Comparison of ENCODE assay signal across 17 cellular contexts in the genomic region with DNA sequence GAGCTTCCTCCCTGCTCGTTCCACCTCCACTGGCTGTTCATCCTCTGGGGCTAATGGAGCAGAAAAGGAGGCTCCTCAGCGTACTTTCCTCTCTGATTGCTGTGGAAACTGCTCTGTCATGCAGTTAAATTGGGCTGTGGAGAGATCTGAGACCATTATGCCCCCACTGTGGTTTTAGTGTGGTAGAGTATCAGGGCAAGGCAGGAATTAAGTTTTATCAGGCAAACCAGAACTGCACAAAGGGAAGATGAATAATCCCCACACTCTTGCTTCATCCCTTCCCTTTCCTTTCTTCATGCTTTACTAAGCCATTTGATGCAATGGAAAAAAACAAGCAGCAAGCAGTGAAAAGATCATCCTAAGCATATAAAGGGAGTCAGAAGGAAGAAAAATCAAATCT. TPM values are rescaled to one million over a fixed set of nuclear protein-coding genes. Genes with fewer than 3 reads are reported as not detected.
A peak's percentile ranks its signal among the peaks of the same experiment; 100 is the strongest.
DNase-seq lines count a peak whose midpoint lies in the region; ATAC-seq and TF ChIP-seq lines count a peak whose summit lies in the region.
"Had no signal": no experiment of that assay in that cellular context is flagged by ENCODE, and none has a peak within 500 bp of the region (broad histone marks: within the 10 kb centered on the region; RNA-seq: fewer than 3 reads in every experiment).

No MANE protein-coding gene starts in this region.

- CTCF ChIA-PET in A673 (lab: Charles Lee) (no interaction called here), IMR-90 (lab: Yijun Ruan, JAX) (interaction anchor here (1.4 kb wide), 1 partner anchor 11 kb away, joined by 7 read pairs; no protein-coding TSS in a partner anchor)

- dilution Hi-C loops in IMR-90 (cut with HindIII; ENCODE audit: low sequenced_read_pairs, unreplicated experiment): no loop called here

- H3K9me3 ChIP-seq in A673 (ENCODE audit: low read depth, low read length, poor library complexity, severe bottlenecking) (no peaks in the 10 kb centered on the region), IMR-90 (ENCODE audit: control insufficient read depth, insufficient read depth, low read length) (no peaks in the 10 kb centered on the region), WERI-Rb-1 (ENCODE audit: severe bottlenecking) (no peaks in the 10 kb centered on the region), ovary (no peaks in the 10 kb centered on the region), aorta (ENCODE audit: control insufficient read depth, low read length) (peaks cover 1% of the 10 kb centered on the region)
- H3K9me3 ChIP-seq: neutrophil, SJSA1 had no signal

- H3K4me3 ChIP-seq in A673 (ENCODE audit: low read depth, low read length, poor library complexity, severe bottlenecking) (no peak overlapping the region), IMR-90 (ENCODE audit: insufficient read depth, low read depth, low read length) (no peak overlapping the region), WERI-Rb-1 (ENCODE audit: low read depth, low read length) (no peak overlapping the region), ovary (no peak overlapping the region), aorta (ENCODE audit: low read length in 2 of 2) (no peak overlapping the region)
- H3K4me3 ChIP-seq: SJSA1 had no signal

- H3K23ac ChIP-seq in IMR-90 (ENCODE audit: low read depth, low read length): no peak overlapping the region

- H2AK5ac ChIP-seq in IMR-90 (ENCODE audit: low read depth, low read length): no peak overlapping the region

- H4K91ac ChIP-seq in IMR-90 (ENCODE audit: insufficient read depth, low read depth, low read length): no peak overlapping the region

- H3K36me3 ChIP-seq in A673 (ENCODE audit: insufficient read depth, low read length, poor library complexity, severe bottlenecking) (no peaks in the 10 kb centered on the region), IMR-90 (ENCODE audit: control insufficient read depth, insufficient read depth, low read length) (no peaks in the 10 kb centered on the region), WERI-Rb-1 (no peaks in the 10 kb centered on the region), ovary (no peaks in the 10 kb centered on the region), aorta (ENCODE audit: control insufficient read depth in 1 of 2, insufficient read depth in 2 of 2, low read length in 1 of 2) (no peaks in the 10 kb centered on the region)
- H3K36me3 ChIP-seq: neutrophil, SJSA1 had no signal

- no peak for TF ChIP-seq EP300 in ovary (IDR thresholded peaks at IDR 0.05)

- no peak overlapping the region; the same call in 1 of the 2 replicates for H3K18ac ChIP-seq in IMR-90 (ENCODE audit: low read depth, low read length)

- H3K9me1 ChIP-seq in IMR-90 (ENCODE audit: insufficient read depth, low read length): no peaks in the 10 kb centered on the region

- no peak for TF ChIP-seq RAD21 in IMR-90 (IDR thresholded peaks at IDR 0.05; ENCODE audit: low read length)

- H2AK9ac ChIP-seq in IMR-90 (replicated peaks; ENCODE audit: low read depth, low read length, poor library complexity): no peak overlapping the region

- in situ Hi-C loops in IMR-90 (cut with MboI; ENCODE audit: low sequenced_read_pairs): no loop called here

- H3K4me2 ChIP-seq in IMR-90 (ENCODE audit: low read depth, low read length): no peak overlapping the region

- H3K4ac ChIP-seq in IMR-90 (ENCODE audit: low read depth, low read length): no peak overlapping the region

- H2BK20ac ChIP-seq in IMR-90 (ENCODE audit: low read depth, low read length): no peak overlapping the region

- BruUV-seq in A673 (replicated peaks; lab: Mats Ljungman, UMichigan): no TSS peak
- BruUV-seq in IMR-90 (replicated peaks; lab: Mats Ljungman, UMichigan): no TSS peak

- no peak overlapping the region for H3K14ac ChIP-seq in IMR-90 (replicated peaks; ENCODE audit: low read depth, low read length)

- no peak overlapping the region for H3K56ac ChIP-seq in IMR-90 (ENCODE audit: extremely low read depth, insufficient read depth, low read length)

- H4K5ac ChIP-seq in IMR-90 (ENCODE audit: low read depth, low read length): no peak overlapping the region

- intact Hi-C loops in A673 (cut with micrococcal nuclease; ENCODE audit: unreplicated experiment) (no loop called here), IMR-90 (cut with micrococcal nuclease) (no loop called here), ovary (cut with DNase I) (no loop called here), aorta (cut with DNase I) (no loop called here)

- no peak overlapping the region for H4K8ac ChIP-seq in IMR-90 (ENCODE audit: low read depth in 2 of 2, low read length in 2 of 2)

- no peak overlapping the region for H2BK5ac ChIP-seq in IMR-90 (ENCODE audit: low read depth, low read length, poor library complexity, severe bottlenecking)

- no peaks in the 10 kb centered on the region for H4K20me1 ChIP-seq in IMR-90 (ENCODE audit: insufficient read depth, low read length)

- no peaks in the 10 kb centered on the region for H3K79me1 ChIP-seq in IMR-90 (ENCODE audit: low read depth in 1 of 2, low read length in 2 of 2)

- H3K4me1 ChIP-seq in A673 (ENCODE audit: insufficient read depth, low read length, poor library complexity, severe bottlenecking): no peaks in the 10 kb centered on the region
- no peaks in the 10 kb centered on the region; the same call in 1 of the 2 replicates for H3K4me1 ChIP-seq in IMR-90 (ENCODE audit: control insufficient read depth, insufficient read depth, low read length)
- no peaks in the 10 kb centered on the region for H3K4me1 ChIP-seq in ovary (ENCODE audit: insufficient read depth)
- no peaks in the 10 kb centered on the region for H3K4me1 ChIP-seq in aorta (ENCODE audit: control insufficient read depth in 1 of 2, insufficient read depth in 2 of 2, low read length in 2 of 2)
- H3K4me1 ChIP-seq: SJSA1 had no signal

- TF ChIP-seq CTCF in A673 (conservative IDR thresholded peaks at IDR 0.05; ENCODE audit: low read depth, low read length): no peak
- no peak for TF ChIP-seq CTCF in IMR-90 (conservative IDR thresholded peaks at IDR 0.05; ENCODE audit: low read depth, low read length)
- TF ChIP-seq CTCF in WERI-Rb-1 (IDR thresholded peaks at IDR 0.05; ENCODE audit: low read depth, low read length): no peak
- TF ChIP-seq CTCF in ovary (IDR thresholded peaks at IDR 0.05): no peak

- no peak overlapping the region for H2BK15ac ChIP-seq in IMR-90 (ENCODE audit: low read depth, low read length)

- ATAC-seq in IMR-90 (ENCODE audit: low read depth) (no peak; the same call in 1 of the 2 replicates), HG03565 (IDR thresholded peaks at IDR 0.05; ENCODE audit: unreplicated experiment) (no peak), aorta (ENCODE audit: low FRiP score) (no peak)
- ATAC-seq: left lobe of liver had no signal

- POLR2A ChIA-PET in A673 (lab: Charles Lee; ENCODE audit: low non-redundant PET): interaction anchor here (0.6 kb wide), 1 partner anchor 70 kb away, joined by 4 read pairs; no protein-coding TSS in a partner anchor
- POLR2A ChIA-PET in IMR-90 (lab: Charles Lee; ENCODE audit: unreplicated experiment): no interaction called here

- H3K27me3 ChIP-seq in A673 (replicated peaks; ENCODE audit: insufficient read depth, low read depth, low read length, poor library complexity) (no peaks in the 10 kb centered on the region), IMR-90 (ENCODE audit: control insufficient read depth, insufficient read depth, low read length) (no peaks in the 10 kb centered on the region; the same call in 1 of the 2 replicates), WERI-Rb-1 (ENCODE audit: insufficient read depth, low read depth, severe bottlenecking) (no peaks in the 10 kb centered on the region), ovary (no peaks in the 10 kb centered on the region), aorta (ENCODE audit: control insufficient read depth in 1 of 2, insufficient read depth in 2 of 2, low read length in 1 of 2) (no peaks in the 10 kb centered on the region)
- H3K27me3 ChIP-seq: SJSA1 had no signal

- DNase-seq in A673 (ENCODE audit: low spot score) (peak; percentile 60), IMR-90 (peak; percentile 34), SKM-1 (lab: John Stamatoyannopoulos, UW; ENCODE audit: unreplicated experiment) (peak; percentile 28), fibroblast of peridontal ligament (ENCODE audit: extremely low read depth) (peak; percentile 57), WERI-Rb-1 (no peak), ovary (no peak), aorta (no peak)
- DNase-seq: activated CD4-positive, alpha-beta T cell treated with anti-CD3 and anti-CD28 coated beads, Interleukin-2, amount 10 ng/mL, durations not matched to agents 24 days and 14 days; activated effector memory CD4-positive, alpha-beta T cell treated with anti-CD3 and anti-CD28 coated beads, Interleukin-2, amount 50 U/mL, for 16 hours; NCI-H1105; NCI-H524; stimulated activated CD4-positive, alpha-beta T cell treated with anti-CD3 and anti-CD28 coated beads, Interleukin-15, amount 100 ng/mL, for 24 hours; stimulated activated CD8-positive, alpha-beta memory T cell treated with anti-CD3 and anti-CD28 coated beads, Interleukin-4, amount 100 ng/mL, for 48 hours had no signal

- no peak overlapping the region for H2AFZ ChIP-seq in IMR-90 (replicated peaks; ENCODE audit: low read length, poor library complexity)

- H3K27ac ChIP-seq in A673 (ENCODE audit: low read depth, low read length, poor library complexity, severe bottlenecking): no peak overlapping the region
- H3K27ac ChIP-seq in IMR-90 (ENCODE audit: insufficient read depth, low read length): no peak overlapping the region
- H3K27ac ChIP-seq in WERI-Rb-1: no peak overlapping the region
- no peak overlapping the region for H3K27ac ChIP-seq in ovary
- H3K27ac ChIP-seq in aorta (ENCODE audit: low read depth in 1 of 2, low read length in 2 of 2): no peak overlapping the region
- H3K27ac ChIP-seq: neutrophil, SJSA1 had no signal

- TF ChIP-seq POLR2A in IMR-90 (IDR thresholded peaks at IDR 0.05; ENCODE audit: low read depth, low read length): no peak
- TF ChIP-seq POLR2A in ovary (IDR thresholded peaks at IDR 0.05): no peak

- no peak overlapping the region for H3K9ac ChIP-seq in IMR-90 (ENCODE audit: low read depth, low read length)

- H2BK120ac ChIP-seq in IMR-90 (ENCODE audit: low read depth, low read length): no peak overlapping the region

- no CpG with 5 or more reads among the region's 2 CpGs for WGBS in IMR-90 (ENCODE audit: extremely low coverage in 2 of 2, insufficient read length in 1 of 2), 2 experiments
- 85 to 91% (median 85%) methylated on average over 2 of the region's 2 CpGs for WGBS in ovary, 3 donors
- 88 to 92% methylated on average over 2 of the region's 2 CpGs for WGBS in aorta, 2 donors

TF ChIP-seq in IMR-90, 13 proteins besides CTCF, POLR2A, EP300 and RAD21 (continues in another document):
- TF ChIP-seq MAZ (IDR thresholded peaks at IDR 0.05; ENCODE audit: borderline replicate concordance, low read depth, low read length): no peak
- peak; percentile 71 for TF ChIP-seq CEBPB (IDR thresholded peaks at IDR 0.05; ENCODE audit: low read depth, low read length)
- no peak for TF ChIP-seq RFX5 (IDR thresholded peaks at IDR 0.05; ENCODE audit: low read depth, low read length)

RNA-seq across cellular contexts. Expression of a gene that starts 11.9 kb away (rescaled TPM):
- total RNA-seq in A673 (2021) (78.3 and 78.8 TPM in 2 replicates), IMR-90 (2012; rRNA removed) (24.4 and 32.2 TPM in 2 replicates), ovary (10 to 100 TPM in 6 of 7 donors, 1 to 10 TPM in 1; 9.9 to 19.6 (median 14.9) TPM), aorta (10 to 100 TPM; 10.9 to 21.0 TPM)
- polyA plus RNA-seq in IMR-90 (2012; rRNA removed) (15.7 and 21.5 TPM in 2 replicates), ovary (10 to 100 TPM in 1 of 2 donors, 1 to 10 TPM in 1; 7.5 to 17.0 TPM), aorta (10 to 100 TPM; 13.2 to 19.8 TPM)
- 5.2 and 6.0 TPM in 2 replicates for polyA plus RNA-seq in IMR-90 (2012; cell fraction: cytosol; rRNA removed)
- 2.4 and 15.3 TPM in 2 replicates for polyA plus RNA-seq in IMR-90 (2012; cell fraction: nucleus; rRNA removed; ENCODE audit: low replicate concordance)
- total RNA-seq: activated CD4-positive, alpha-beta T cell treated with anti-CD3 and anti-CD28 coated beads, Interleukin-2, amount 10 ng/mL, durations not matched to agents 24 days and 14 days had no signal

Comparison
In these comparisons a context has a peak if more than half of its experiments do, and no peak if none do; other contexts are left out.
1. DNase-seq: peak in A673 (single experiment), IMR-90 (single experiment), SKM-1 (single experiment) and fibroblast of peridontal ligament (single experiment); none in WERI-Rb-1 (single experiment), ovary (0 of 5) and aorta (0 of 2).